ENCODE assay signal across 8 cellular contexts in genomic region chr7:43113622-43114450, GRCh38. TPM values are rescaled to one million over a fixed set of nuclear protein-coding genes. Genes with fewer than 3 reads are reported as not detected.
A peak's percentile ranks its signal among the peaks of the same experiment; 100 is the strongest.
DNase-seq lines count a peak whose midpoint lies in the region; ATAC-seq and TF ChIP-seq lines count a peak whose summit lies in the region.

No MANE protein-coding gene starts in this region.

- H3K4me2 ChIP-seq in OCI-LY3 (ENCODE audit: low read length) (peak overlapping the region; percentile 96), fibroblast of lung (ENCODE audit: extremely low read depth, insufficient read depth, low read length) (peak overlapping the region; percentile 69)

- peak overlapping the region; percentile 86 for H3K4me3 ChIP-seq in OCI-LY3 (ENCODE audit: low read length)
- H3K4me3 ChIP-seq in fibroblast of lung (replicated peaks in 1 of 4; ENCODE audit: control extremely low read depth in 1 of 4, insufficient read depth in 1 of 4, low read depth in 3 of 4, low read length in 4 of 4): peak overlapping the region; percentile 32 to 56 (median 46)

- H3K27ac Mint-ChIP-seq in progenitor cell of endocrine pancreas: no peak overlapping the region

- no peaks in the 10 kb centered on the region for H3K36me3 ChIP-seq in OCI-LY3 (replicated peaks; ENCODE audit: low read depth, low read length)
- no peaks in the 10 kb centered on the region for H3K36me3 ChIP-seq in fibroblast of lung (ENCODE audit: control insufficient read depth, insufficient read depth, low read length)

- ATAC-seq in HG03039 (IDR thresholded peaks at IDR 0.05; ENCODE audit: unreplicated experiment) (no peak), HG03469 (IDR thresholded peaks at IDR 0.05; ENCODE audit: unreplicated experiment) (no peak)

- H4K20me1 ChIP-seq in OCI-LY3 (ENCODE audit: insufficient read depth, low read length) (no peaks in the 10 kb centered on the region), fibroblast of lung (ENCODE audit: control insufficient read depth, extremely low read depth, insufficient read depth, low read length) (no peaks in the 10 kb centered on the region)

- peak overlapping the region; percentile 62 for H3K4me3 Mint-ChIP-seq in progenitor cell of endocrine pancreas (ENCODE audit: low read depth)

- H3K4me1 ChIP-seq in OCI-LY3 (ENCODE audit: low read length) (peaks cover 12% of the 10 kb centered on the region; the same call in 1 of the 2 replicates), fibroblast of lung (ENCODE audit: control insufficient read depth, extremely low read depth, insufficient read depth, low read length) (peaks cover 3% of the 10 kb centered on the region)

- H3K9ac ChIP-seq in OCI-LY3 (ENCODE audit: low read length) (peak overlapping the region; percentile 63; the same call in 1 of the 2 replicates), fibroblast of lung (ENCODE audit: insufficient read depth, low read length) (no peak overlapping the region)

- H3K36me3 Mint-ChIP-seq in progenitor cell of endocrine pancreas (ENCODE audit: insufficient read depth): no peaks in the 10 kb centered on the region

- peaks cover 80% of the 10 kb centered on the region for H3K27me3 Mint-ChIP-seq in progenitor cell of endocrine pancreas

- TF ChIP-seq CTCF in OCI-LY3 (IDR thresholded peaks at IDR 0.05; ENCODE audit: low read depth, low read length): no peak
- TF ChIP-seq CTCF in fibroblast of lung (conservative IDR thresholded peaks at IDR 0.05 in 1 of 2, IDR thresholded peaks at IDR 0.05 in 1 of 2; ENCODE audit: low read depth in 1 of 2, low read length in 2 of 2): no peak
- TF ChIP-seq CTCF in progenitor cell of endocrine pancreas (IDR thresholded peaks at IDR 0.05; ENCODE audit: unreplicated experiment): no peak

- peaks cover 3% of the 10 kb centered on the region; the same call in 1 of the 2 replicates for H3K27me3 ChIP-seq in OCI-LY3 (ENCODE audit: low read depth, low read length)
- peaks cover 44% of the 10 kb centered on the region for H3K27me3 ChIP-seq in fibroblast of lung (ENCODE audit: control insufficient read depth, insufficient read depth, low read length)

- H3K79me2 ChIP-seq in OCI-LY3 (ENCODE audit: low read length): no peaks in the 10 kb centered on the region
- H3K79me2 ChIP-seq in fibroblast of lung (ENCODE audit: control insufficient read depth, insufficient read depth, low read length): no peaks in the 10 kb centered on the region

- H3K9me3 ChIP-seq in OCI-LY3 (ENCODE audit: insufficient read depth, low read length): no peaks in the 10 kb centered on the region
- H3K9me3 ChIP-seq in fibroblast of lung (ENCODE audit: control insufficient read depth, insufficient read depth, low read depth, low read length): no peaks in the 10 kb centered on the region

- H3K27ac ChIP-seq in OCI-LY3 (ENCODE audit: low read length) (no peak overlapping the region), fibroblast of lung (ENCODE audit: insufficient read depth, low read length) (no peak overlapping the region)

- no peaks in the 10 kb centered on the region for H3K9me3 Mint-ChIP-seq in progenitor cell of endocrine pancreas (ENCODE audit: low read depth)

- H2AFZ ChIP-seq in OCI-LY3 (ENCODE audit: low read depth, low read length) (peak overlapping the region; percentile 56; the same call in 1 of the 2 replicates), fibroblast of lung (ENCODE audit: low read length) (peak overlapping the region; percentile 18)

- H3K4me1 Mint-ChIP-seq in progenitor cell of endocrine pancreas (ENCODE audit: low read depth): peaks cover 5% of the 10 kb centered on the region

- DNase-seq in GM03348 (ENCODE audit: low spot score): peak; percentile 33
- DNase-seq in fibroblast of lung (ENCODE audit: low read depth in 2 of 2): peak in 1 of 2 donors; percentile 10
- DNase-seq in progenitor cell of endocrine pancreas (ENCODE audit: low spot score, unreplicated experiment): no peak
- DNase-seq in stimulated activated naive CD4-positive, alpha-beta T cell (lab: John Stamatoyannopoulos, UW): no peak
- DNase-seq in NCI-H226: no peak

RNA-seq across cellular contexts. Expression of gene HECW1, which starts 1.4 kb away (rescaled TPM):
- total RNA-seq in fibroblast of lung (0.77 and 6.1 TPM in 2 replicates), progenitor cell of endocrine pancreas (0.09 and 0.50 TPM in 2 replicates)
- polyA plus RNA-seq in fibroblast of lung: 1.1 and 3.0 TPM in 2 replicates
- 1.4 and 2.4 TPM in 2 replicates for polyA plus RNA-seq in fibroblast of lung (2012)
- polyA minus RNA-seq in fibroblast of lung (ENCODE audit: low replicate concordance): 0.43 and 10.9 TPM in 2 replicates
